Comparison of ENCODE assay signal across 21 cellular contexts in the genomic region with DNA sequence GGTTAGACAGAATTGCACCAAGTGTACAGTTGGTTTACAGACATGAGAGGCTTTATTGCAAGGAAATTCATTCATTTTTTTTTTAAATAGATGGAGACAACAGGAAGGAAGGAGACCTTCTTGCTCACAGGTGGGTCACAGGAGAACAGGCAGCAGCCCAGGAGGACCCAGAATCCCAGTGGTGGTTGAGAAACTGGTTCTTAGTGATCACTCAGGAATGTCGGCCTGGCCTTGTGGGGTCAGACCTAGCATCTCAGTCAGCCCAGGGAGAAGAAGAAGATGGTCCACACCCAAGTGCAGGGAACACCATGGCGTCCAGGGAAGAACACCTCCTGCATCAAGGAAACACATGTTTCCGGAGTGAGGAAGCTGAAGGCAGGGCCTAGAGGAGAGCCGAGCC. TPM values are rescaled to one million over a fixed set of nuclear protein-coding genes. Genes with fewer than 3 reads are reported as not detected.
DNase-seq lines count a peak whose midpoint lies in the region; ATAC-seq and TF ChIP-seq lines count a peak whose summit lies in the region.
"Had no signal": no experiment of that assay in that cellular context is flagged by ENCODE, and none has a peak within 500 bp of the region (broad histone marks: within the 10 kb centered on the region; RNA-seq: fewer than 3 reads in every experiment).

No MANE protein-coding gene starts in this region.

- H3K79me2 ChIP-seq in PC-9 (ENCODE audit: low read depth): no peaks in the 10 kb centered on the region
- no peaks in the 10 kb centered on the region for H3K79me2 ChIP-seq in osteoblast (ENCODE audit: insufficient read depth, low read length)

- H3K27me3 ChIP-seq in PC-9 (ENCODE audit: insufficient read depth, low read depth): peaks cover 12% of the 10 kb centered on the region
- peaks cover 9% of the 10 kb centered on the region for H3K27me3 ChIP-seq in osteoblast (ENCODE audit: insufficient read depth, low read length)
- H3K27me3 ChIP-seq: BE2C had no signal

- no peaks in the 10 kb centered on the region for H3K9me2 ChIP-seq in PC-9 (ENCODE audit: insufficient read depth)

- intact Hi-C loops in PC-9 (cut with micrococcal nuclease; ENCODE audit: unreplicated experiment): loop anchor here (10.0 kb wide), 1 partner anchor 127 kb away; a partner anchor contains a TSS

- no peaks in the 10 kb centered on the region for H4K20me1 ChIP-seq in PC-9 (ENCODE audit: insufficient read depth)
- H4K20me1 ChIP-seq in osteoblast (ENCODE audit: insufficient read depth, low read length): no peaks in the 10 kb centered on the region

- H3K4me2 ChIP-seq in PC-9 (no peak overlapping the region), osteoblast (ENCODE audit: insufficient read depth, low read length) (no peak overlapping the region)
- H3K4me2 ChIP-seq: A549 had no signal

- DNase-seq in ELR (ENCODE audit: low read depth) (peak; percentile 4), PC-9 (peak; percentile 37 to 61), kidney tubule cell (ENCODE audit: low spot score) (peak; percentile 29), osteoblast (ENCODE audit: insufficient read length, low spot score, missing footprints) (peak; percentile 46), glomerular visceral epithelial cell (ENCODE audit: extremely low spot score) (no peak), GM19238 (ENCODE audit: insufficient read length, low spot score) (no peak)
- DNase-seq in stimulated activated CD4-positive, alpha-beta T cell treated with anti-CD3 and anti-CD28 coated beads, Interleukin-1b, Interleukin-23, amount 100 ng/mL, for 48 hours: no peak
- DNase-seq: 8988T; ACHN; AML-193; BE2C; Calu3; CD4-positive, alpha-beta memory T cell; COR-L47; DMS79 treated with DMSO at 0.1 percent for 48 hours; H9 had no signal

- CTCF ChIA-PET in PC-9 (lab: Charles Lee): no interaction called here

- H3K27ac ChIP-seq in PC-9 (no peak overlapping the region), osteoblast (ENCODE audit: low read depth, low read length) (no peak overlapping the region)
- H3K27ac ChIP-seq: A549 had no signal

- H3K36me3 ChIP-seq in PC-9 (ENCODE audit: low read depth): no peaks in the 10 kb centered on the region
- H3K36me3 ChIP-seq in osteoblast (ENCODE audit: insufficient read depth, low read length): no peaks in the 10 kb centered on the region
- H3K36me3 ChIP-seq: BE2C had no signal

- peaks cover 13% of the 10 kb centered on the region for H3K4me1 ChIP-seq in PC-9 (replicated peaks; ENCODE audit: insufficient read depth)
- no peaks in the 10 kb centered on the region for H3K4me1 ChIP-seq in osteoblast (ENCODE audit: insufficient read depth, low read length)
- H3K4me1 ChIP-seq: BE2C had no signal

- no peaks in the 10 kb centered on the region for H3K9me3 ChIP-seq in PC-9 (ENCODE audit: insufficient read depth, low read depth)
- H3K9me3 ChIP-seq in osteoblast (ENCODE audit: low read depth, low read length): no peaks in the 10 kb centered on the region
- H3K9me3 ChIP-seq: A549, BE2C had no signal

- H2AFZ ChIP-seq in PC-9 (no peak overlapping the region), osteoblast (ENCODE audit: low read length) (no peak overlapping the region)

- POLR2A ChIA-PET in PC-9 (lab: Charles Lee; ENCODE audit: unreplicated experiment): interaction anchor here (0.6 kb wide), 1 partner anchor 150 kb away, joined by 3 read pairs; no protein-coding TSS in a partner anchor

- H3K4me3 ChIP-seq in PC-9: no peak overlapping the region
- H3K4me3 ChIP-seq in osteoblast (ENCODE audit: insufficient read depth, low read length): no peak overlapping the region
- H3K4me3 ChIP-seq: A549 had no signal

- BruUV-seq in PC-9 (replicated peaks; lab: Mats Ljungman, UMichigan): no TSS peak

- no peak for ATAC-seq in GM18870 (IDR thresholded peaks at IDR 0.05; ENCODE audit: unreplicated experiment)
- ATAC-seq: A549, HCT116 had no signal

- TF ChIP-seq CTCF in PC-9 (conservative IDR thresholded peaks at IDR 0.05) (no peak), osteoblast (IDR thresholded peaks at IDR 0.05; ENCODE audit: extremely low read depth, low read depth, low read length) (no peak)

- peaks cover 8% of the 10 kb centered on the region for H3F3A ChIP-seq in PC-9 (ENCODE audit: insufficient read depth, low read depth)

RNA-seq across cellular contexts. Expression of a gene that starts 0.8 kb away (rescaled TPM):
- not detected in 2 replicates for total RNA-seq in PC-9 (2021)
- not detected in 2 replicates for total RNA-seq in osteoblast
- total RNA-seq: Calu3; CD4-positive, alpha-beta memory T cell; Daoy; H1; H9 had no signal

RNA-seq across cellular contexts. Expression of a gene that starts 16.5 kb away (rescaled TPM):
- not detected in 2 replicates for total RNA-seq in PC-9 (2021)
- 0.36 TPM in 1 of 2 replicates, not detected in the other for total RNA-seq in osteoblast
- total RNA-seq: Calu3; CD4-positive, alpha-beta memory T cell; Daoy; H1; H9 had no signal

RNA-seq across cellular contexts. Expression of a gene that starts 33.6 kb away (rescaled TPM):
- total RNA-seq in PC-9 (2021): not detected in 2 replicates
- total RNA-seq in osteoblast: not detected in 2 replicates
- total RNA-seq: Calu3; CD4-positive, alpha-beta memory T cell; Daoy; H1; H9 had no signal

RNA-seq across cellular contexts. Expression of a gene that starts 44.0 kb away (rescaled TPM):
- total RNA-seq in PC-9 (2021): not detected in 2 replicates
- total RNA-seq in osteoblast: 0.36 TPM in 1 of 2 replicates, not detected in the other
- total RNA-seq: Calu3; CD4-positive, alpha-beta memory T cell; Daoy; H1; H9 had no signal

RNA-seq across cellular contexts. Expression of a gene that starts 54.8 kb away (rescaled TPM):
- total RNA-seq in PC-9 (2021) (not detected in 2 replicates), osteoblast (0.36 and 0.59 TPM in 2 replicates)
- total RNA-seq: Calu3; CD4-positive, alpha-beta memory T cell; Daoy; H1; H9 had no signal

Comparison
In these comparisons a context has a peak if more than half of its experiments do, and no peak if none do; other contexts are left out.
1. DNase-seq: peak in ELR (single experiment), PC-9 (2 of 2), kidney tubule cell (single experiment) and osteoblast (single experiment); none in glomerular visceral epithelial cell (single experiment), GM19238 (single experiment) and stimulated activated CD4-positive, alpha-beta T cell treated with anti-CD3 and anti-CD28 coated beads, Interleukin-1b, Interleukin-23, amount 100 ng/mL, for 48 hours (single experiment).